In the genomic region with DNA sequence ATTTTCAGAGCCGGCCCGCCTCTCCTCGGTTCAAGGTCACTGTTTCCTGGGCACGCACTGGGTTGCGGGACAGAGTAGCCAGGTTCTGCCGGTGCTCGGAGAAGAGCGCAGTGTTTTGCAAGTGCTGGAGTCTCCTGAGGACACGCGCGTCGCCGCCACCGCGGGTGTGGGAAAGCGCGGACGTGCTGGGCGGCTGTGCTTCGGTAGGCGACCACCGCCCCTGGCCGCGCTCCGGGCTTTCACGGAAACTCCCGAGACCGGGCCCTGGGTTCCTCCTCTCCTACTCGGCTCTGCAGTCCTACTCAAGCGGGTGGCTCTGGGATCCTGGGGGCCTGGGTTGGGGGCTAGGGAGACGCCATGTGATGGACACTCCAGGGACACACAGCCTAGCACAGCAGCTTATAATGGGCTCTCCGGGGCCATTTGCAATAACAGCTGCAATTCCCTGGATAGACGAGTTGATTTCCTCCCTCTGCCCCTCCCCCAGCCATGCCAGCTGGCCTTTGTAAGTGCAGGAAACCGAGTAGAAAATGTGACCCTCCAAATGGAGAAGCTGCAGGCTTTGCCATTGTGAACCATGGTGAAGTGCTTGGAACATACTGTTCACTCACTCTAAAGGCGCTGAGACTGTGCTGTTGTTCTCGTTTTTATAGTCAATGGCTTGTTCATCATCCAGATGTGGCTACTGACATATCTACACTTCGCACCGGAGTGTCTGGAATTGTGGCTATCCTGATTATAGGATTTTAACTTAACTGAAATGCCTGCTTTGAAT, we compare ENCODE assay signal across 8 cellular contexts. TPM values are rescaled to one million over a fixed set of nuclear protein-coding genes. Genes with fewer than 3 reads are reported as not detected.
DNase-seq lines count a peak whose midpoint lies in the region; ATAC-seq and TF ChIP-seq lines count a peak whose summit lies in the region.

No MANE protein-coding gene starts in this region.

- TF ChIP-seq CTCF in AG04449 (IDR thresholded peaks at IDR 0.05; ENCODE audit: insufficient read depth, low read length, missing control alignments), result no peak
- TF ChIP-seq CTCF in psoas muscle (IDR thresholded peaks at IDR 0.05), result no peak

- peak overlapping the region; percentile 83 for H3K4me3 Mint-ChIP-seq in activated T-cell treated with anti-CD3 and anti-CD28 coated beads, Interleukin-2, amount 50 U/mL, for 4 hours

- peak overlapping the region; percentile 96 for H3K27ac ChIP-seq in psoas muscle

- WGBS in psoas muscle, 3 donors, result 12 to 32% (median 13%) methylated on average over 33 to 38 of the region's 38 CpGs

- no peaks in the 10 kb centered on the region for H3K9me3 Mint-ChIP-seq in activated T-cell treated with anti-CD3 and anti-CD28 coated beads, Interleukin-2, amount 50 U/mL, for 4 hours

- no peaks in the 10 kb centered on the region for H3K9me3 ChIP-seq in psoas muscle

- ATAC-seq in activated T-cell treated with anti-CD3 and anti-CD28 coated beads, Interleukin-2, amount 50 U/mL, for 4 hours, result no peak
- ATAC-seq in psoas muscle (peak in 1 of 4 donors; percentile 31), HG02840 (IDR thresholded peaks at IDR 0.05; ENCODE audit: low FRiP score, unreplicated experiment) (no peak)

- intact Hi-C loops in psoas muscle (cut with DNase I), result no loop called here

- CTCF ChIA-PET in AG04449 (lab: Yijun Ruan, JAX), result interaction anchor here (0.7 to 4.9 kb wide), 2 partner anchors 12 to 29 kb away, joined by 3 to 30 read pairs; partner anchors contain the start of gene ARHGAP19

- no peaks in the 10 kb centered on the region for H3K27me3 Mint-ChIP-seq in activated T-cell treated with anti-CD3 and anti-CD28 coated beads, Interleukin-2, amount 50 U/mL, for 4 hours (ENCODE audit: low read depth)

- peaks cover 9% of the 10 kb centered on the region for H3K4me1 ChIP-seq in psoas muscle

- POLR2A ChIA-PET in AG04449 (lab: Yijun Ruan, JAX), result no interaction called here

- H3K4me3 ChIP-seq in AG04449 (ENCODE audit: low read depth, low read length), result peak overlapping the region; percentile 8; the same call in 1 of the 2 replicates
- H3K4me3 ChIP-seq in psoas muscle, result peak overlapping the region; percentile 91

- no peaks in the 10 kb centered on the region for H3K27me3 ChIP-seq in psoas muscle (ENCODE audit: insufficient read depth in 3 of 3, low read length in 2 of 3)

- H3K4me1 Mint-ChIP-seq in activated T-cell treated with anti-CD3 and anti-CD28 coated beads, Interleukin-2, amount 50 U/mL, for 4 hours (ENCODE audit: low read depth), result peaks cover 33% of the 10 kb centered on the region

- no peaks in the 10 kb centered on the region for H3K36me3 ChIP-seq in psoas muscle (ENCODE audit: insufficient read depth in 1 of 2, low read depth in 1 of 2)

- H3K36me3 Mint-ChIP-seq in activated T-cell treated with anti-CD3 and anti-CD28 coated beads, Interleukin-2, amount 50 U/mL, for 4 hours (ENCODE audit: insufficient read depth), result no peaks in the 10 kb centered on the region

- DNase-seq in AG04449 (ENCODE audit: low read depth, low spot score), result no peak
- DNase-seq in LHCN-M2 (ENCODE audit: low read depth), result peak; percentile 32
- no peak for DNase-seq in activated T-cell treated with anti-CD3 and anti-CD28 coated beads, Interleukin-2, amount 50 U/mL, for 4 hours
- DNase-seq in hypothalamus (lab: John Stamatoyannopoulos, UW), result peak in 40 of 51 donors; percentile 8 to 87 (median 36)
- DNase-seq in psoas muscle, result peak; percentile 55 to 70
- no peak for DNase-seq in putamen (ENCODE audit: low spot score)
- no peak for DNase-seq in GM19238 (ENCODE audit: insufficient read length, low spot score)

RNA-seq across cellular contexts. Expression of gene FRAT1, which starts 2.1 kb away (rescaled TPM):
- total RNA-seq in LHCN-M2 (2014; rRNA removed), result 1.5 and 1.7 TPM in 2 replicates
- polyA plus RNA-seq in LHCN-M2 (2012), result 0.68 TPM
- total RNA-seq in activated T-cell treated with anti-CD3 and anti-CD28 coated beads, Interleukin-2, amount 50 U/mL, for 4 hours, result 1 to 10 TPM; 1.6 to 3.2 (median 2.4) TPM
- total RNA-seq in psoas muscle, result 1 to 10 TPM; 1.2 to 3.4 (median 2.7) TPM
- 1 to 10 TPM in 2 of 3 donors, under 1 TPM in 1; 0.61 to 3.9 (median 1.6) TPM for polyA plus RNA-seq in psoas muscle

RNA-seq across cellular contexts. Expression of gene FRAT2, which starts 13.3 kb away (rescaled TPM):
- total RNA-seq in LHCN-M2 (2014; rRNA removed) (4.8 and 5.2 TPM in 2 replicates), psoas muscle (10 to 100 TPM in 1 of 4 donors, 1 to 10 TPM in 3; 5.3 to 11.1 (median 6.6) TPM)
- 1.1 TPM for polyA plus RNA-seq in LHCN-M2 (2012)
- 10 to 100 TPM in 2 of 3 donors, 1 to 10 TPM in 1; 9.9 to 11.7 (median 11.4) TPM for total RNA-seq in activated T-cell treated with anti-CD3 and anti-CD28 coated beads, Interleukin-2, amount 50 U/mL, for 4 hours
- polyA plus RNA-seq in psoas muscle, result 10 to 100 TPM in 2 of 3 donors, 1 to 10 TPM in 1; 3.2 to 28.4 (median 12.4) TPM

RNA-seq across cellular contexts. Expression of gene ARHGAP19, which starts 28.8 kb away (rescaled TPM):
- total RNA-seq in LHCN-M2 (2014; rRNA removed) (10.3 and 13.5 TPM in 2 replicates), psoas muscle (1 to 10 TPM; 1.2 to 3.9 (median 1.8) TPM)
- polyA plus RNA-seq in LHCN-M2 (2012), result 3.5 TPM
- total RNA-seq in activated T-cell treated with anti-CD3 and anti-CD28 coated beads, Interleukin-2, amount 50 U/mL, for 4 hours, result 10 to 100 TPM in 2 of 3 donors, 1 to 10 TPM in 1; 9.2 to 14.2 (median 10.6) TPM
- 1 to 10 TPM in 1 of 3 donors, under 1 TPM in 2; 0.77 to 1.8 (median 0.94) TPM for polyA plus RNA-seq in psoas muscle

Comparison
In these comparisons a context has a peak if more than half of its experiments do, and no peak if none do; other contexts are left out.
1. DNase-seq: peak in LHCN-M2 (single experiment), hypothalamus (40 of 51) and psoas muscle (2 of 2); none in AG04449 (single experiment), activated T-cell treated with anti-CD3 and anti-CD28 coated beads, Interleukin-2, amount 50 U/mL, for 4 hours (single experiment), putamen (single experiment) and GM19238 (single experiment).